Comparison of ENCODE assay signal across 18 cellular contexts in the genomic region with DNA sequence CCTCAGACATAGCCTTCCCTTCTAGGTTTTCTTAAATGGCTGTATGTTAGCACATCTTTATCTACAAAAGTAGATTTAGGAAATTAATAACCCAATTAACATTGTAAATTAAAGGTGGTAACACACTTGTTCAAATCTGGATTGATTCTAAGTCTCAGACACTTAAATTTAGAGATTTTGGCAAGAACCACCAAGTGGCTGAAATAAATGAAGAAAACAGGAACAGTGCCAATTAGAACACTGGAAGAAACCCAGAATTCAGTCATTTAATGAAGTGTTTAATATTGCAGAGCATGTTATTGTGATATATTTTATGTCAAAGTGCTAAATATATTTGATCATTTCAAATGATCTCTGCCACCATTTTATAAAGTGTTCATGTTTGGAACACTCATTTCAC.
A peak's percentile ranks its signal among the peaks of the same experiment; 100 is the strongest.
DNase-seq lines count a peak whose midpoint lies in the region; ATAC-seq lines count a peak whose summit lies in the region.
"Had no signal": no experiment of that assay in that cellular context is flagged by ENCODE, and none has a peak within 500 bp of the region (broad histone marks: within the 10 kb centered on the region; RNA-seq: fewer than 3 reads in every experiment).

No MANE protein-coding gene starts in this region.

- intact Hi-C loops in head of caudate nucleus (cut with DNase I), result no loop called here

- ATAC-seq in HG02610 (IDR thresholded peaks at IDR 0.05; ENCODE audit: unreplicated experiment), result no peak
- ATAC-seq: Panc1 had no signal

- DNase-seq in NCI-H446 treated with DMSO at 0.1 percent for 48 hours (lab: John Stamatoyannopoulos, UW) (peak; percentile 74), cerebellar cortex (ENCODE audit: low spot score) (peak; percentile 53), medulla oblongata (ENCODE audit: extremely low spot score) (peak; percentile 53), head of caudate nucleus (no peak), COLO829 (ENCODE audit: low spot score) (no peak)
- no peak for DNase-seq in stimulated activated naive CD4-positive, alpha-beta T cell treated with Interleukin-2 at 50 U/mL for 16 hours (lab: John Stamatoyannopoulos, UW)
- DNase-seq: ACHN; CD8-positive, alpha-beta memory T cell; EL; Karpas-422; MV-4-11; NCI-H1694; NCI-H2081 treated with DMSO at 0.1 percent for 48 hours; NCI-H2171 treated with DMSO at 0.1 percent for 48 hours; NCI-H69; SIG-M5 had no signal

Comparison
In these comparisons a context has a peak if more than half of its experiments do, and no peak if none do; other contexts are left out.
1. DNase-seq: peak in NCI-H446 treated with DMSO at 0.1 percent for 48 hours (single experiment), cerebellar cortex (single experiment) and medulla oblongata (single experiment); none in stimulated activated naive CD4-positive, alpha-beta T cell treated with Interleukin-2 at 50 U/mL for 16 hours (single experiment), head of caudate nucleus (0 of 42) and COLO829 (single experiment).